8 cellular contexts compared by ENCODE assay signal in genomic region chr17:45147102-45147580, GRCh38. TPM values are rescaled to one million over a fixed set of nuclear protein-coding genes. Genes with fewer than 3 reads are reported as not detected.
A peak's percentile ranks its signal among the peaks of the same experiment; 100 is the strongest.
DNase-seq lines count a peak whose midpoint lies in the region; ATAC-seq and TF ChIP-seq lines count a peak whose summit lies in the region.

No MANE protein-coding gene starts in this region.

- H3K4me3 Mint-ChIP-seq in activated naive CD8-positive, alpha-beta T cell treated with anti-CD3 and anti-CD28 coated beads, Interleukin-2, amount 10 ng/mL, durations not matched to agents 7 days and 5 days = peak overlapping the region; percentile 99

- H3K4me1 Mint-ChIP-seq in activated naive CD8-positive, alpha-beta T cell treated with anti-CD3 and anti-CD28 coated beads, Interleukin-2, amount 10 ng/mL, durations not matched to agents 7 days and 5 days = peaks cover 29% of the 10 kb centered on the region

- H3K36me3 ChIP-seq in left ventricle myocardium inferior = no peaks in the 10 kb centered on the region

- intact Hi-C loops in left ventricle myocardium inferior (cut with micrococcal nuclease) = no loop called here
- intact Hi-C loops in sciatic nerve (cut with DNase I) = no loop called here

- no peaks in the 10 kb centered on the region for H3K9me3 Mint-ChIP-seq in activated naive CD8-positive, alpha-beta T cell treated with anti-CD3 and anti-CD28 coated beads, Interleukin-2, amount 10 ng/mL, durations not matched to agents 7 days and 5 days

- POLR2A ChIA-PET in activated naive CD8-positive, alpha-beta T cell treated with anti-CD3 and anti-CD28 coated beads, Interleukin-2, amount 10 ng/mL, durations not matched to agents 7 days and 5 days (lab: Charles Lee) = interaction anchor here (0.7 to 8.8 kb wide), 10 partner anchors 10 to 170 kb away, joined by 3 to 290 read pairs (median 25); partner anchors contain the start of genes ACBD4, HEXIM2, MAP3K14 and NMT1

- H3K9me3 ChIP-seq in left ventricle myocardium inferior (replicated peaks) = no peaks in the 10 kb centered on the region

- H3K27me3 ChIP-seq in left ventricle myocardium inferior (ENCODE audit: low read depth) = no peaks in the 10 kb centered on the region

- H3K4me1 ChIP-seq in left ventricle myocardium inferior = peaks cover 81% of the 10 kb centered on the region

- peaks cover 8% of the 10 kb centered on the region for H3K36me3 Mint-ChIP-seq in activated naive CD8-positive, alpha-beta T cell treated with anti-CD3 and anti-CD28 coated beads, Interleukin-2, amount 10 ng/mL, durations not matched to agents 7 days and 5 days

- H3K27ac ChIP-seq in left ventricle myocardium inferior (replicated peaks) = peak overlapping the region; percentile 96

- peak; percentile 85 for DNase-seq in Caki2 (ENCODE audit: low read depth)
- DNase-seq in GM19240 (ENCODE audit: insufficient read length, low spot score) = peak; percentile 61
- DNase-seq in NCI-H345 treated with DMSO at 0.1 percent for 48 hours (lab: John Stamatoyannopoulos, UW; ENCODE audit: unreplicated experiment) = peak; percentile 69
- no peak for DNase-seq in activated naive CD8-positive, alpha-beta T cell treated with anti-CD3 and anti-CD28 coated beads, Interleukin-2, amount 10 ng/mL, durations not matched to agents 7 days and 5 days
- DNase-seq in left ventricle myocardium inferior = no peak
- peak; percentile 87 for DNase-seq in sciatic nerve (ENCODE audit: low spot score)
- DNase-seq in central memory CD4-positive, alpha-beta T cell = no peak

- H3K4me3 ChIP-seq in left ventricle myocardium inferior = peak overlapping the region; percentile 87

- TF ChIP-seq CTCF in left ventricle myocardium inferior (IDR thresholded peaks at IDR 0.05; ENCODE audit: borderline replicate concordance) = no peak

- ATAC-seq in activated naive CD8-positive, alpha-beta T cell treated with anti-CD3 and anti-CD28 coated beads, Interleukin-2, amount 10 ng/mL, durations not matched to agents 7 days and 5 days (ENCODE audit: low read depth) = peak; percentile 6
- ATAC-seq in sciatic nerve (peak; percentile 18), HG02938 (IDR thresholded peaks at IDR 0.05; ENCODE audit: unreplicated experiment) (no peak)

- H3K27ac Mint-ChIP-seq in activated naive CD8-positive, alpha-beta T cell treated with anti-CD3 and anti-CD28 coated beads, Interleukin-2, amount 10 ng/mL, durations not matched to agents 7 days and 5 days = peak overlapping the region; percentile 100

- in situ Hi-C loops in Caki2 (cut with HindIII; ENCODE audit: low pct_unique_long_range_greater_than_20kb, low sequenced_read_pairs) = no loop called here

- no peaks in the 10 kb centered on the region for H3K27me3 Mint-ChIP-seq in activated naive CD8-positive, alpha-beta T cell treated with anti-CD3 and anti-CD28 coated beads, Interleukin-2, amount 10 ng/mL, durations not matched to agents 7 days and 5 days

RNA-seq across cellular contexts. Expression of gene HEXIM1, which starts 1.1 kb away (rescaled TPM):
- 11.6 and 13.0 TPM in 2 replicates for total RNA-seq in Caki2 (2014; rRNA removed; shearing (Covaris generic); ENCODE audit: low replicate concordance)
- total RNA-seq in activated naive CD8-positive, alpha-beta T cell treated with anti-CD3 and anti-CD28 coated beads, Interleukin-2, amount 10 ng/mL, durations not matched to agents 7 days and 5 days = 10 to 100 TPM; 33.6 to 33.7 TPM
- 28.8 TPM for total RNA-seq in left ventricle myocardium inferior
- 39.1 TPM for total RNA-seq in sciatic nerve

RNA-seq across cellular contexts. Expression of gene ACBD4, which starts 11.7 kb away (rescaled TPM):
- 7.8 and 16.7 TPM in 2 replicates for total RNA-seq in Caki2 (2014; rRNA removed; shearing (Covaris generic); ENCODE audit: low replicate concordance)
- 10 to 100 TPM; 24.5 to 25.0 TPM for total RNA-seq in activated naive CD8-positive, alpha-beta T cell treated with anti-CD3 and anti-CD28 coated beads, Interleukin-2, amount 10 ng/mL, durations not matched to agents 7 days and 5 days
- total RNA-seq in left ventricle myocardium inferior (6.4 TPM), sciatic nerve (26.4 TPM)

RNA-seq across cellular contexts. Expression of gene HEXIM2, which starts 14.5 kb away (rescaled TPM):
- total RNA-seq in Caki2 (2014; rRNA removed; shearing (Covaris generic); ENCODE audit: low replicate concordance) = 36.7 and 53.4 TPM in 2 replicates
- total RNA-seq in activated naive CD8-positive, alpha-beta T cell treated with anti-CD3 and anti-CD28 coated beads, Interleukin-2, amount 10 ng/mL, durations not matched to agents 7 days and 5 days = 1 to 10 TPM; 6.7 to 7.7 TPM
- total RNA-seq in left ventricle myocardium inferior (7.0 TPM), sciatic nerve (6.8 TPM)

RNA-seq across cellular contexts. Expression of gene PLCD3, which starts 14.8 kb away (rescaled TPM):
- total RNA-seq in Caki2 (2014; rRNA removed; shearing (Covaris generic); ENCODE audit: low replicate concordance) = 74.9 and 164 TPM in 2 replicates
- total RNA-seq in activated naive CD8-positive, alpha-beta T cell treated with anti-CD3 and anti-CD28 coated beads, Interleukin-2, amount 10 ng/mL, durations not matched to agents 7 days and 5 days = 1 to 10 TPM; 4.2 to 4.9 TPM
- total RNA-seq in left ventricle myocardium inferior (146 TPM), sciatic nerve (79.4 TPM)

Comparison
In these comparisons a context has a peak if more than half of its experiments do, and no peak if none do; other contexts are left out.
1. DNase-seq: peak in Caki2 (single experiment), GM19240 (single experiment), NCI-H345 treated with DMSO at 0.1 percent for 48 hours (single experiment) and sciatic nerve (single experiment); none in activated naive CD8-positive, alpha-beta T cell treated with anti-CD3 and anti-CD28 coated beads, Interleukin-2, amount 10 ng/mL, durations not matched to agents 7 days and 5 days (single experiment), left ventricle myocardium inferior (single experiment) and central memory CD4-positive, alpha-beta T cell (single experiment).